Comparison of ENCODE assay signal across 20 cellular contexts in genomic region chr7:86190347-86190746, GRCh38.
DNase-seq lines count a peak whose midpoint lies in the region; ATAC-seq, FAIRE-seq and TF ChIP-seq lines count a peak whose summit lies in the region.
"Had no signal": no experiment of that assay in that cellular context is flagged by ENCODE, and none has a peak within 500 bp of the region (broad histone marks: within the 10 kb centered on the region; RNA-seq: fewer than 3 reads in every experiment).

No MANE protein-coding gene starts in this region.

- no peak overlapping the region for H3K27ac ChIP-seq in HepG2 (ENCODE audit: extremely low read length, insufficient read depth, low read length)
- no peak overlapping the region for H3K27ac ChIP-seq in right lobe of liver
- H3K27ac ChIP-seq: 22Rv1; A549; BLaER1 treated with 17β-estradiol and CSF1 and Interleukin-3, amounts not matched to agents 10 nM and 100 nM; C4-2B had no signal

- H3K9me3 ChIP-seq in HepG2 (ENCODE audit: low read length) (no peaks in the 10 kb centered on the region), right lobe of liver (peaks cover 0 to 3% (median 0%) of the 10 kb centered on the region in 4 donors)
- H3K9me3 ChIP-seq: A549; BLaER1 treated with 17β-estradiol and CSF1 and Interleukin-3, amounts not matched to agents 10 nM and 100 nM; Caco-2 had no signal

- H3K79me2 ChIP-seq in HepG2 (ENCODE audit: insufficient read depth, low read length) = no peaks in the 10 kb centered on the region

- TF ChIP-seq EP300 in HepG2 (IDR thresholded peaks at IDR 0.05; ENCODE audit: low read depth in 2 of 2, low read length in 2 of 2) (no peak), HepG2 (CRISPR knock-in tag; IDR thresholded peaks at IDR 0.05; ENCODE audit: borderline replicate concordance) (no peak)

- no peak overlapping the region for H2AFZ ChIP-seq in HepG2 (ENCODE audit: low read length)

- CTCF ChIA-PET in HepG2 (lab: Yijun Ruan, JAX; ENCODE audit: low intra/inter-chr PET ratio, low total read pairs) = no interaction called here

- DNase-seq in HepG2 (ENCODE audit: low spot score) (no peak), right lobe of liver (no peak), frontal cortex (ENCODE audit: low spot score in 2 of 2) (no peak)
- DNase-seq: AML-193; Caco-2; Calu3; CD4-positive, alpha-beta T cell; CD8-positive, alpha-beta T cell; DMS79 treated with DMSO at 0.1 percent for 48 hours; GF-D8 had no signal

- TF ChIP-seq POLR2A in HepG2 (IDR thresholded peaks at IDR 0.05; ENCODE audit: insufficient read depth in 1 of 2, low read depth in 2 of 2, low read length in 2 of 2) (no peak), right lobe of liver (IDR thresholded peaks at IDR 0.05) (no peak)

- H3K4me2 ChIP-seq in HepG2 (ENCODE audit: low read depth, low read length) = no peak overlapping the region
- H3K4me2 ChIP-seq: A549; BLaER1 treated with 17β-estradiol and CSF1 and Interleukin-3, amounts not matched to agents 10 nM and 100 nM had no signal

- intact Hi-C loops in HepG2 (cut with micrococcal nuclease; ENCODE audit: unreplicated experiment) (no loop called here), right lobe of liver (cut with DNase I) (no loop called here)

- in situ Hi-C loops in HepG2 (cut with HindIII; ENCODE audit: extremely low pct_ligation_motif_present, low pct_unique_long_range_greater_than_20kb) = no loop called here

- H4K20me1 ChIP-seq in HepG2 (ENCODE audit: insufficient read depth, low read length) = no peaks in the 10 kb centered on the region
- H4K20me1 ChIP-seq: BLaER1 treated with 17β-estradiol and CSF1 and Interleukin-3, amounts not matched to agents 10 nM and 100 nM had no signal

- H3K4me3 ChIP-seq in HepG2 (replicated peaks in 1 of 3; ENCODE audit: insufficient read depth in 1 of 3, low read depth in 2 of 3, low read length in 3 of 3) = no peak overlapping the region
- H3K4me3 ChIP-seq in right lobe of liver = no peak overlapping the region
- H3K4me3 ChIP-seq: A549; BLaER1 treated with 17β-estradiol and CSF1 and Interleukin-3, amounts not matched to agents 10 nM and 100 nM had no signal

- no peak for ATAC-seq in HepG2
- ATAC-seq in right lobe of liver = no peak
- no peak for ATAC-seq in GM18873 (IDR thresholded peaks at IDR 0.05; ENCODE audit: low FRiP score, unreplicated experiment)
- ATAC-seq in HG03460 (IDR thresholded peaks at IDR 0.05; ENCODE audit: unreplicated experiment) = no peak
- ATAC-seq: A549; CD8-positive, alpha-beta T cell had no signal

- TF ChIP-seq CTCF in HepG2 (CRISPR knock-in tag; IDR thresholded peaks at IDR 0.05) (no peak), right lobe of liver (IDR thresholded peaks at IDR 0.05) (no peak)

- H3K4me1 ChIP-seq in HepG2 (ENCODE audit: insufficient read depth, low read length) (no peaks in the 10 kb centered on the region), right lobe of liver (no peaks in the 10 kb centered on the region)
- H3K4me1 ChIP-seq: A549; BLaER1 treated with 17β-estradiol and CSF1 and Interleukin-3, amounts not matched to agents 10 nM and 100 nM; Caco-2 had no signal

- POLR2A ChIA-PET in HepG2 (lab: Yijun Ruan, JAX) = no interaction called here

- H3K27me3 ChIP-seq in HepG2 (ENCODE audit: control insufficient read depth in 1 of 2, insufficient read depth in 2 of 2, low read length in 2 of 2) (no peaks in the 10 kb centered on the region), right lobe of liver (no peaks in the 10 kb centered on the region)
- H3K27me3 ChIP-seq: BLaER1 treated with 17β-estradiol and CSF1 and Interleukin-3, amounts not matched to agents 10 nM and 100 nM had no signal

- no peak for FAIRE-seq in HepG2 (lab: Jason Lieb, UNC)
- FAIRE-seq in colon (lab: Jason Lieb, UNC) = peak; percentile 41
- FAIRE-seq in frontal cortex (lab: Jason Lieb, UNC) = peak; percentile 36
- FAIRE-seq: A549, D721Med, GM12892, GM18507 had no signal

- no TSS peak for BruUV-seq in HepG2 (replicated peaks; lab: Mats Ljungman, UMichigan)

- H3K36me3 ChIP-seq in HepG2 (replicated peaks in 1 of 2; ENCODE audit: control insufficient read depth in 1 of 2, insufficient read depth in 2 of 2, low read length in 2 of 2) (no peaks in the 10 kb centered on the region), right lobe of liver (no peaks in the 10 kb centered on the region)
- H3K36me3 ChIP-seq: BLaER1 treated with 17β-estradiol and CSF1 and Interleukin-3, amounts not matched to agents 10 nM and 100 nM had no signal

- H3K9ac ChIP-seq in HepG2 (ENCODE audit: insufficient read depth, low read depth, low read length) = no peak overlapping the region
- H3K9ac ChIP-seq: BLaER1 treated with 17β-estradiol and CSF1 and Interleukin-3, amounts not matched to agents 10 nM and 100 nM had no signal

- TF ChIP-seq RAD21 in HepG2 (CRISPR knock-in tag; IDR thresholded peaks at IDR 0.05) = no peak

TF ChIP-seq in HepG2, 621 proteins besides CTCF, POLR2A, EP300 and RAD21:
- no peak for TF ChIP-seq ZNF550 (CRISPR knock-in tag; IDR thresholded peaks at IDR 0.05; ENCODE audit: borderline replicate concordance)
- TF ChIP-seq ZHX1 (CRISPR knock-in tag; IDR thresholded peaks at IDR 0.05; ENCODE audit: low read depth) = no peak
- no peak for TF ChIP-seq ELF3 (CRISPR knock-in tag; IDR thresholded peaks at IDR 0.05)
- peak; percentile 99 for TF ChIP-seq TCF12 (IDR thresholded peaks at IDR 0.05)
- TF ChIP-seq TCF12 (CRISPR knock-in tag; IDR thresholded peaks at IDR 0.05) = no peak
- TF ChIP-seq XRCC5 (optimal IDR thresholded peaks at IDR 0.05; ENCODE audit: low read length) = no peak
